ENCODE assay signal across 15 cellular contexts in genomic region chr3:64295594-64295993, GRCh38.
A peak's percentile ranks its signal among the peaks of the same experiment; 100 is the strongest.
DNase-seq lines count a peak whose midpoint lies in the region; TF ChIP-seq lines count a peak whose summit lies in the region.
"Had no signal": no experiment of that assay in that cellular context is flagged by ENCODE, and none has a peak within 500 bp of the region (broad histone marks: within the 10 kb centered on the region; RNA-seq: fewer than 3 reads in every experiment).

No MANE protein-coding gene starts in this region.

- in situ Hi-C loops in GM23248 (cut with MboI) = no loop called here

- H3K79me2 ChIP-seq in GM23248 (ENCODE audit: insufficient read depth) = no peaks in the 10 kb centered on the region

- no peak overlapping the region for H3K4me3 ChIP-seq in GM23248
- H3K4me3 ChIP-seq in fibroblast of villous mesenchyme (ENCODE audit: low read depth, low read length) = no peak overlapping the region
- no peak overlapping the region for H3K4me3 ChIP-seq in subcutaneous abdominal adipose tissue (ENCODE audit: low read depth in 1 of 5, low read length in 5 of 5)
- H3K4me3 ChIP-seq: ovary had no signal

- no peaks in the 10 kb centered on the region for H3K9me2 ChIP-seq in GM23248 (ENCODE audit: insufficient read depth)

- TF ChIP-seq CTCF in fibroblast of villous mesenchyme (IDR thresholded peaks at IDR 0.05; ENCODE audit: insufficient read depth, low read depth, low read length) = no peak

- H3K9me3 ChIP-seq in GM23248 (ENCODE audit: low read depth) (no peaks in the 10 kb centered on the region), subcutaneous abdominal adipose tissue (ENCODE audit: control insufficient read depth in 5 of 5, low read length in 5 of 5) (peaks cover 0 to 12% (median 7%) of the 10 kb centered on the region in 5 donors)
- H3K9me3 ChIP-seq: ovary had no signal

- H3K9ac ChIP-seq in GM23248 = 0 out of 2 replicates have a peak overlapping the region, but pooled peaks have one; percentile 7
- no peak overlapping the region for H3K9ac ChIP-seq in subcutaneous abdominal adipose tissue (ENCODE audit: low read length in 5 of 5)

- H3F3A ChIP-seq in GM23248 (ENCODE audit: insufficient read depth) = peaks cover 39% of the 10 kb centered on the region

- H3K27ac ChIP-seq in GM23248 (peak overlapping the region; percentile 56), subcutaneous abdominal adipose tissue (ENCODE audit: low read depth, low read length) (peak overlapping the region; percentile 59)
- H3K27ac ChIP-seq: ovary had no signal

- 3 to 7% methylated on average over 5 of the region's 5 CpGs for WGBS in GM23248 (ENCODE audit: low coverage in 1 of 2, low lambda C conversion rate in 2 of 2, missing lambda C conversion rate in 2 of 2), 2 experiments

- H3K36me3 ChIP-seq in GM23248 (ENCODE audit: low read depth) (no peaks in the 10 kb centered on the region), subcutaneous abdominal adipose tissue (ENCODE audit: control insufficient read depth in 5 of 5, insufficient read depth in 5 of 5, low read length in 5 of 5) (no peaks in the 10 kb centered on the region)
- H3K36me3 ChIP-seq: ovary had no signal

- H3K27me3 ChIP-seq in GM23248 (replicated peaks; ENCODE audit: insufficient read depth) = no peaks in the 10 kb centered on the region
- no peaks in the 10 kb centered on the region for H3K27me3 ChIP-seq in subcutaneous abdominal adipose tissue (ENCODE audit: control insufficient read depth in 5 of 5, insufficient read depth in 4 of 5, low read length in 5 of 5)
- H3K27me3 ChIP-seq: ovary had no signal

- H2AFZ ChIP-seq in GM23248 = no peak overlapping the region

- peaks cover 45% of the 10 kb centered on the region for H3K4me1 ChIP-seq in GM23248 (ENCODE audit: insufficient read depth)
- H3K4me1 ChIP-seq in subcutaneous abdominal adipose tissue (ENCODE audit: control insufficient read depth in 5 of 5, insufficient read depth in 5 of 5, low read length in 5 of 5) = peaks cover 3 to 36% (median 22%) of the 10 kb centered on the region in 5 donors

- DNase-seq in GM23248 (peak; percentile 97), amniotic stem cell (lab: John Stamatoyannopoulos, UW) (peak; percentile 51), fibroblast of villous mesenchyme (ENCODE audit: low read depth) (peak; percentile 76), Kasumi-1 (lab: John Stamatoyannopoulos, UW) (no peak), NCI-H2107 (lab: John Stamatoyannopoulos, UW) (no peak), NCI-H1092 treated with DMSO at 0.1 percent for 48 hours (lab: John Stamatoyannopoulos, UW) (no peak), SK-N-DZ (ENCODE audit: low spot score) (no peak)
- DNase-seq: activated B cell treated with CpG ODN at 0.5 μM for 24 hours; activated T-cell treated with anti-CD3 and anti-CD28 coated beads, Interleukin-2, amount 50 U/mL, for 24 hours; caudate nucleus; DMS79; NCI-H2227 treated with DMSO at 0.1 percent for 48 hours; stimulated activated CD4-positive, alpha-beta T cell treated with anti-CD3 and anti-CD28 coated beads, Interleukin-1b, Interleukin-23, amount 100 ng/mL, for 48 hours had no signal

- no peaks in the 10 kb centered on the region for H4K20me1 ChIP-seq in GM23248 (ENCODE audit: insufficient read depth)

- H3K4me2 ChIP-seq in GM23248 (ENCODE audit: unreplicated experiment) = peak overlapping the region; percentile 17

Comparison
In these comparisons a context has a peak if more than half of its experiments do, and no peak if none do; other contexts are left out.
1. DNase-seq: peak in GM23248 (single experiment), amniotic stem cell (single experiment) and fibroblast of villous mesenchyme (single experiment); none in Kasumi-1 (0 of 2), NCI-H2107 (single experiment), NCI-H1092 treated with DMSO at 0.1 percent for 48 hours (single experiment) and SK-N-DZ (single experiment).